In genomic region chr9:68329106-68329505, GRCh38 we compare ENCODE assay signal across 4 cellular contexts. TPM values are rescaled to one million over a fixed set of nuclear protein-coding genes. Genes with fewer than 3 reads are reported as not detected.
"Had no signal": no experiment of that assay in that cellular context is flagged by ENCODE, and none has a peak within 500 bp of the region (broad histone marks: within the 10 kb centered on the region; RNA-seq: fewer than 3 reads in every experiment).

No MANE protein-coding gene starts in this region.

RNA-seq across cellular contexts. Expression of gene FOXD4L3, which starts 26.4 kb away (rescaled TPM):
- total RNA-seq: LHCN-M2, M059J, NCI-H460 had no signal

RNA-seq across cellular contexts. Expression of gene PGM5, which starts 27.3 kb away (rescaled TPM):
- total RNA-seq: LHCN-M2, MCF 10A had no signal
